ENCODE assay signal across 1 cellular context in genomic region chr10:125002423-125003145, GRCh38.
TF ChIP-seq lines count a peak whose summit lies in the region.

No MANE protein-coding gene starts in this region.

TF ChIP-seq in HepG2, 621 proteins besides CTCF, POLR2A, EP300 and RAD21 (continued from another document):
- TF ChIP-seq ZNF276 (CRISPR knock-in tag; IDR thresholded peaks at IDR 0.05; ENCODE audit: low read depth), result no peak
